22 cellular contexts compared by ENCODE assay signal in the genomic region with DNA sequence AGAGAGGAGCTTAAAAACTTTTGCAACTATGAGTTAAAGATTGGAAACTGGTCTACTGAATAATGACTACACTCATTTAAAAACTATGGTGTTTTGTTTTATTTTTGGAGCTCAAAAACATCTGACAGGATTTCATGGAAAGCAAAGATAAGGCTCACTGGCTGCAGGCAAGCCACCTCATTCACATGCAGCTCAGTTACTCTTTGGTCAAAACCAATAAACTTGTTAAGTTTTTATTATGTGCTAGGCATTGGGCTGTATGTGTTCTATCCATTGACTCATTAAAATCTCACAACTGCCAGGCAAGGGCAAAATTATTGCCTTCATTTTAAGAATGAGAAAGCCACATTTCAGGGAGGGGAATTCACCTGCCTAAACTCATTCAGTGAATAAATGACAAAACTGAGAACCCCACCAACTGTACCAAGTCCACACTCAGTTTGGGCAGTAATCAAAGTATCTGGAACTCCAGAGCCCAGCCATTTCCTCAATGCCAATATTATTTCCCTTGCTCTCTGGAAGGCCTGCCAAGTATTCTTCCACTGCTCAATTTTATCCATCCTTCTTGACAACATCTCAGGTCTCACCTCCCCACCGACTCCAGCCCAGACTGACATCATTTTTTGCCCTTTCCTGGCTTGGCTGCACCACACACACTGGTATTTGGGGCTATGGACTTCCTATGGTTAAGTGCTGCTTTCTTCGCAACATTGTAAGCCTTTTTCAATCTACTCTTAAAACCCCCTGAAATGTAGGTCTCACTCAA.
A peak's percentile ranks its signal among the peaks of the same experiment; 100 is the strongest.
DNase-seq lines count a peak whose midpoint lies in the region; ATAC-seq, FAIRE-seq and TF ChIP-seq lines count a peak whose summit lies in the region.
"Had no signal": no experiment of that assay in that cellular context is flagged by ENCODE, and none has a peak within 500 bp of the region (broad histone marks: within the 10 kb centered on the region; RNA-seq: fewer than 3 reads in every experiment).

No MANE protein-coding gene starts in this region.

- TF ChIP-seq CTCF in Loucy (conservative IDR thresholded peaks at IDR 0.05; ENCODE audit: low read length): no peak
- TF ChIP-seq CTCF in endothelial cell of umbilical vein (IDR thresholded peaks at IDR 0.05; ENCODE audit: extremely low read depth in 1 of 2, insufficient read depth in 1 of 2, low read depth in 1 of 2, low read length in 2 of 2): no peak
- TF ChIP-seq CTCF in mucosa of descending colon (IDR thresholded peaks at IDR 0.05): no peak

- POLR2A ChIA-PET in endothelial cell of umbilical vein (lab: Charles Lee): no interaction called here

- DNase-seq in endothelial cell of umbilical vein (ENCODE audit: low read depth, low spot score) (peak; percentile 65), mucosa of descending colon (peak in 1 of 3 donors; percentile 2), NCI-H1930 (lab: John Stamatoyannopoulos, UW) (no peak), AG08396 (ENCODE audit: low spot score) (no peak)
- DNase-seq: 8988T; ACHN; C1 segment of cervical spinal cord; Calu3; CD4-positive, alpha-beta memory T cell; COR-L47; DMS53; DMS79 treated with DMSO at 0.1 percent for 48 hours; GF-D8; HFFc6 had no signal

- H3K9me3 ChIP-seq in Loucy (ENCODE audit: insufficient read depth, low read depth, low read length) (no peaks in the 10 kb centered on the region), endothelial cell of umbilical vein (replicated peaks; ENCODE audit: control insufficient read depth, insufficient read depth, low read length) (no peaks in the 10 kb centered on the region), mucosa of descending colon (no peaks in the 10 kb centered on the region)
- H3K9me3 ChIP-seq: A549, HAP-1 had no signal

- dilution Hi-C loops in endothelial cell of umbilical vein (cut with MboI; ENCODE audit: extremely low pct_ligation_motif_present, low sequenced_read_pairs): no loop called here

- CTCF ChIA-PET in endothelial cell of umbilical vein (lab: Charles Lee): interaction anchor here (1.5 kb wide), 1 partner anchor 11 kb away, joined by 3 read pairs; no protein-coding TSS in a partner anchor

- ATAC-seq in mucosa of descending colon (peak; percentile 88), HG03095 (IDR thresholded peaks at IDR 0.05; ENCODE audit: unreplicated experiment) (no peak)
- ATAC-seq: A549, GM23338 had no signal

- H3K4me2 ChIP-seq in Loucy (ENCODE audit: low read depth, low read length, poor library complexity, severe bottlenecking) (peak overlapping the region; percentile 31), endothelial cell of umbilical vein (ENCODE audit: insufficient read depth, low read length) (no peak overlapping the region)
- H3K4me2 ChIP-seq: A549, GM23338 had no signal

- no peaks in the 10 kb centered on the region for H3K27me3 ChIP-seq in Loucy (ENCODE audit: insufficient read depth, low read length, poor library complexity, severe bottlenecking)
- no peaks in the 10 kb centered on the region for H3K27me3 ChIP-seq in endothelial cell of umbilical vein (ENCODE audit: control insufficient read depth in 2 of 2, insufficient read depth in 2 of 2, low read length in 2 of 2)

- H3K36me3 ChIP-seq in Loucy (ENCODE audit: insufficient read depth, low read length) (no peaks in the 10 kb centered on the region), endothelial cell of umbilical vein (ENCODE audit: control insufficient read depth in 2 of 2, extremely low read depth in 1 of 2, insufficient read depth in 2 of 2, low read length in 2 of 2) (no peaks in the 10 kb centered on the region), mucosa of descending colon (ENCODE audit: low read depth) (no peaks in the 10 kb centered on the region)
- H3K36me3 ChIP-seq: HAP-1 had no signal

- intact Hi-C loops in endothelial cell of umbilical vein (cut with micrococcal nuclease): no loop called here
- intact Hi-C loops in mucosa of descending colon (cut with DNase I, micrococcal nuclease): no loop called here

- BruUV-seq in endothelial cell of umbilical vein (replicated peaks; lab: Mats Ljungman, UMichigan): no TSS peak

- no peak overlapping the region for H3K9ac ChIP-seq in Loucy (ENCODE audit: low read depth, low read length, poor library complexity, severe bottlenecking)
- no peak overlapping the region for H3K9ac ChIP-seq in endothelial cell of umbilical vein (replicated peaks; ENCODE audit: extremely low read depth, insufficient read depth, low read length)

- H3K4me3 ChIP-seq in Loucy (ENCODE audit: low read length, poor library complexity, severe bottlenecking) (no peak overlapping the region), endothelial cell of umbilical vein (replicated peaks in 1 of 3; ENCODE audit: insufficient read depth in 1 of 3, low read depth in 1 of 3, low read length in 3 of 3) (no peak overlapping the region), mucosa of descending colon (no peak overlapping the region)
- H3K4me3 ChIP-seq: A549, GM23338, HAP-1 had no signal

- H3K4me1 ChIP-seq in Loucy (ENCODE audit: insufficient read depth, low read length, poor library complexity, severe bottlenecking): peaks cover 20% of the 10 kb centered on the region
- peaks cover 5% of the 10 kb centered on the region for H3K4me1 ChIP-seq in endothelial cell of umbilical vein (ENCODE audit: control insufficient read depth, extremely low read depth, insufficient read depth, low read length)
- no peaks in the 10 kb centered on the region for H3K4me1 ChIP-seq in mucosa of descending colon (ENCODE audit: low read depth)
- H3K4me1 ChIP-seq: A549, HAP-1 had no signal

- no peaks in the 10 kb centered on the region; the same call in 1 of the 2 replicates for H3F3A ChIP-seq in Loucy (ENCODE audit: low read depth)

- H3K9me2 ChIP-seq in Loucy (replicated peaks; ENCODE audit: low read depth, low read length): no peaks in the 10 kb centered on the region

- no peaks in the 10 kb centered on the region for H3K79me2 ChIP-seq in Loucy (ENCODE audit: insufficient read depth, low read length)
- H3K79me2 ChIP-seq in endothelial cell of umbilical vein (ENCODE audit: control insufficient read depth, insufficient read depth, low read length): no peaks in the 10 kb centered on the region

- H2AFZ ChIP-seq in Loucy (ENCODE audit: low read length): no peak overlapping the region
- H2AFZ ChIP-seq in endothelial cell of umbilical vein (ENCODE audit: low read depth, low read length): no peak overlapping the region
- H2AFZ ChIP-seq: GM23338 had no signal

- H4K20me1 ChIP-seq in Loucy (ENCODE audit: insufficient read depth, low read length, poor library complexity, severe bottlenecking) (no peaks in the 10 kb centered on the region), endothelial cell of umbilical vein (replicated peaks; ENCODE audit: control insufficient read depth, extremely low read depth, insufficient read depth, low read length) (no peaks in the 10 kb centered on the region)

- H3K9me1 ChIP-seq in endothelial cell of umbilical vein (replicated peaks; ENCODE audit: control insufficient read depth, extremely low read depth, insufficient read depth, low read length): no peaks in the 10 kb centered on the region

- no peak for FAIRE-seq in endothelial cell of umbilical vein (lab: Jason Lieb, UNC)
- FAIRE-seq: A549, GM12891, GM18507, H54 had no signal

- no peak for TF ChIP-seq POLR2A in endothelial cell of umbilical vein (IDR thresholded peaks at IDR 0.05; ENCODE audit: low read depth, low read length)

- H3K27ac ChIP-seq in endothelial cell of umbilical vein (ENCODE audit: insufficient read depth, low read depth, low read length): no peak overlapping the region
- H3K27ac ChIP-seq: A549 had no signal

TF ChIP-seq in endothelial cell of umbilical vein, 7 proteins besides CTCF, POLR2A, EP300 and RAD21:
- TF ChIP-seq JUN (IDR thresholded peaks at IDR 0.05; ENCODE audit: borderline replicate concordance, insufficient read depth, insufficient read length, low read depth) (no peak), MYC (IDR thresholded peaks at IDR 0.05; ENCODE audit: low read depth, low read length) (no peak), POLR2AphosphoS5 (IDR thresholded peaks at IDR 0.05; ENCODE audit: insufficient read depth, low read depth, low read length) (no peak)
